ENCODE assay signal across 35 cellular contexts in genomic region chr1:182972231-182972630, GRCh38. TPM values are rescaled to one million over a fixed set of nuclear protein-coding genes. Genes with fewer than 3 reads are reported as not detected.
"Had no signal": no experiment of that assay in that cellular context is flagged by ENCODE, and none has a peak within 500 bp of the region (broad histone marks: within the 10 kb centered on the region; RNA-seq: fewer than 3 reads in every experiment).

No MANE protein-coding gene starts in this region.

- H3K9me3 ChIP-seq: left ventricle myocardium inferior, mucosa of descending colon, neutrophil, psoas muscle, right atrium auricular region, right lobe of liver, tibial nerve, uterus had no signal

- DNase-seq: hypothalamus; immature natural killer cell; kidney; left colon; left ventricle myocardium inferior; midbrain; mucosa of descending colon; naive thymus-derived CD4-positive, alpha-beta T cell; occipital lobe; psoas muscle; right lobe of liver; stimulated activated CD4-positive, alpha-beta T cell treated with anti-CD3 and anti-CD28 coated beads, Interleukin-1b, Interleukin-23, amount 100 ng/mL, for 48 hours; stimulated activated CD4-positive, alpha-beta T cell treated with anti-CD3 and anti-CD28 coated beads, Interleukin-2, amount 100 ng/mL, for 48 hours; stimulated activated CD4-positive, alpha-beta T cell treated with anti-CD3 and anti-CD28 coated beads, Interleukin-4, amount 100 ng/mL, for 4 hours; stimulated activated CD8-positive, alpha-beta memory T cell treated with anti-CD3 and anti-CD28 coated beads, Interleukin-4, amount 100 ng/mL, for 48 hours; stimulated activated naive CD4-positive, alpha-beta T cell treated with Interleukin-2 at 50 U/mL for 16 hours; stimulated activated naive CD8-positive, alpha-beta T cell treated with anti-CD3 and anti-CD28 coated beads, Interleukin-15, amount 100 ng/mL, for 72 hours; substantia nigra; uterus had no signal

- H3K27ac ChIP-seq: left ventricle myocardium inferior, neutrophil, parathyroid adenoma, psoas muscle, right atrium auricular region, right lobe of liver, uterus had no signal

- H3K27ac Mint-ChIP-seq: immature natural killer cell; naive thymus-derived CD4-positive, alpha-beta T cell; natural killer cell treated with Interleukin-12 subunit alpha and Interleukin-12 subunit beta and Interleukin-15 and Interleukin-18, amount 100 ng/mL, for 72 hours; stimulated activated memory B cell treated with anti-CD40 and anti-IgM and Interleukin-4, amounts not matched to agents 10 μg/mL and 1 μg/mL and 100 μg/mL, for 72 hours; stimulated activated naive CD8-positive, alpha-beta T cell treated with anti-CD3 and anti-CD28 coated beads, Interleukin-15, amount 100 ng/mL, for 72 hours; type B pancreatic cell had no signal

- H3K27me3 Mint-ChIP-seq: stimulated activated memory B cell treated with anti-CD40 and anti-IgM and Interleukin-4, amounts not matched to agents 10 μg/mL and 1 μg/mL and 100 μg/mL, for 72 hours; type B pancreatic cell had no signal

- H3K4me1 Mint-ChIP-seq: immature natural killer cell; naive thymus-derived CD4-positive, alpha-beta T cell; stimulated activated memory B cell treated with anti-CD40 and anti-IgM and Interleukin-4, amounts not matched to agents 10 μg/mL and 1 μg/mL and 100 μg/mL, for 72 hours; stimulated activated naive CD8-positive, alpha-beta T cell treated with anti-CD3 and anti-CD28 coated beads, Interleukin-15, amount 100 ng/mL, for 72 hours had no signal

- H3K36me3 ChIP-seq: left ventricle myocardium inferior, neutrophil, right atrium auricular region, right lobe of liver, tibial nerve, uterus had no signal

- H3K79me2 ChIP-seq: parathyroid adenoma had no signal

- H2AFZ ChIP-seq: parathyroid adenoma had no signal

- ATAC-seq: left colon; mucosa of descending colon; naive thymus-derived CD4-positive, alpha-beta T cell; natural killer cell treated with Interleukin-12 subunit alpha and Interleukin-12 subunit beta and Interleukin-15 and Interleukin-18, amount 100 ng/mL, for 72 hours; psoas muscle; right lobe of liver; stimulated activated memory B cell treated with anti-CD40 and anti-IgM and Interleukin-4, amounts not matched to agents 10 μg/mL and 1 μg/mL and 100 μg/mL, for 72 hours; stimulated activated naive CD8-positive, alpha-beta T cell treated with anti-CD3 and anti-CD28 coated beads, Interleukin-15, amount 100 ng/mL, for 72 hours had no signal

- H3K4me3 Mint-ChIP-seq: immature natural killer cell; naive thymus-derived CD4-positive, alpha-beta T cell; natural killer cell treated with Interleukin-12 subunit alpha and Interleukin-12 subunit beta and Interleukin-15 and Interleukin-18, amount 100 ng/mL, for 72 hours; neural crest cell; stimulated activated memory B cell treated with anti-CD40 and anti-IgM and Interleukin-4, amounts not matched to agents 10 μg/mL and 1 μg/mL and 100 μg/mL, for 72 hours; stimulated activated naive CD8-positive, alpha-beta T cell treated with anti-CD3 and anti-CD28 coated beads, Interleukin-15, amount 100 ng/mL, for 72 hours; type B pancreatic cell had no signal

- H3K4me2 ChIP-seq: smooth muscle cell had no signal

- H3K9me3 Mint-ChIP-seq: naive thymus-derived CD4-positive, alpha-beta T cell; natural killer cell treated with Interleukin-12 subunit alpha and Interleukin-12 subunit beta and Interleukin-15 and Interleukin-18, amount 100 ng/mL, for 72 hours; neural crest cell; stimulated activated memory B cell treated with anti-CD40 and anti-IgM and Interleukin-4, amounts not matched to agents 10 μg/mL and 1 μg/mL and 100 μg/mL, for 72 hours; stimulated activated naive CD8-positive, alpha-beta T cell treated with anti-CD3 and anti-CD28 coated beads, Interleukin-15, amount 100 ng/mL, for 72 hours; type B pancreatic cell had no signal

- H3K4me1 ChIP-seq: left ventricle myocardium inferior, parathyroid adenoma, psoas muscle, right atrium auricular region, right lobe of liver, uterus had no signal

- H3K4me3 ChIP-seq: left ventricle myocardium inferior, lung, mucosa of descending colon, psoas muscle, right atrium auricular region, right lobe of liver, smooth muscle cell, tibial nerve, uterus had no signal

- H3K27me3 ChIP-seq: right atrium auricular region, right lobe of liver, tibial nerve, uterus had no signal

- H3K36me3 Mint-ChIP-seq: immature natural killer cell; naive thymus-derived CD4-positive, alpha-beta T cell; natural killer cell treated with Interleukin-12 subunit alpha and Interleukin-12 subunit beta and Interleukin-15 and Interleukin-18, amount 100 ng/mL, for 72 hours; stimulated activated memory B cell treated with anti-CD40 and anti-IgM and Interleukin-4, amounts not matched to agents 10 μg/mL and 1 μg/mL and 100 μg/mL, for 72 hours; type B pancreatic cell had no signal

RNA-seq across cellular contexts. Expression of gene SHCBP1L, which starts 19.3 kb away (rescaled TPM):
- total RNA-seq: kidney; left colon; left ventricle myocardium inferior; lung; mesenteric fat pad; mucosa of descending colon; myocyte; naive thymus-derived CD4-positive, alpha-beta T cell; natural killer cell treated with Interleukin-12 subunit alpha and Interleukin-12 subunit beta and Interleukin-15 and Interleukin-18, amount 100 ng/mL, for 72 hours; neural crest cell; occipital lobe; osteocyte; posterior vena cava; psoas muscle; right atrium auricular region; right lobe of liver; smooth muscle cell; ureter had no signal
- polyA plus RNA-seq: immature natural killer cell; lung; naive thymus-derived CD4-positive, alpha-beta T cell; psoas muscle; smooth muscle cell; thymus had no signal

RNA-seq across cellular contexts. Expression of gene LAMC1, which starts 51.0 kb away (rescaled TPM):
- polyA plus RNA-seq: naive thymus-derived CD4-positive, alpha-beta T cell had no signal
